1 cellular context compared by ENCODE assay signal in the genomic region with DNA sequence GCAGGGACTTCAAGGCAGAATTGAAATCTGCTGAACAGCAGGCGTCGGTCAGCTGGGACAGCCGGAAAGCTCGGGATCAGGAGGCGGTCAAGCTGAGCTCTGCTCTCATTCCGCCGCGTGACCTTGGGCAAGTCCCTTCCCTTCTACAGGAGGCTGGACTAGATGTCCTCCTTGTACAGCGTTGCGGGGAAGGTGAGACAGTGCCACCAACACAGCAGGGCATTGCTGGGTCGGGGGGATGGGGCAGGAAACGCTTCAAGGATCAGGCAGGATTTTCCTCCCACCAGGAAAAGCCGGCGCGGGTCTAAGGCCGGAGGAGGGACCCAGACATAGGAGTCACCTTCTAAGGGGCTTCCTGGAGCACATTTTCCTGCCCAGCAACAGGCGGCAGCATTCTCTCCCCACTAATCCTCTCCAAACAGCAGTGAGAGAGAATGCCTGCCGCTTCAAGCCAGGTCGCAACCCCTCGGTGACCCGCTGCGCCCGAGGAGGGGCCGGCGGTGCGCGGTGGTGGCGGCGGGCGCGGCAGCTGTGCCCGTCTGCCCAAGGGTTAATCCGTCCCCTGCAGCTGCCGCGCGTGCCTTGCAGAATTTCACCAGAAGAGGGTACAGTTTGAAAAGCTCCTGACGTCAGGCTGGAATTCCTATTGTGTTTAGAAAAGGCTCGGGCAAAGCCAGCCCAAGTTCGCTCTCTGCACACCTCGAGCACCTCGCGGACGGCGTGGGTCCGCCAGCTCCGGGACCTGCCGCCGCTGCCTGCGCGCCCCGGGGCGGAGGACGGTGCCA.
TF ChIP-seq lines count a peak whose summit lies in the region.

A gene with protein sequence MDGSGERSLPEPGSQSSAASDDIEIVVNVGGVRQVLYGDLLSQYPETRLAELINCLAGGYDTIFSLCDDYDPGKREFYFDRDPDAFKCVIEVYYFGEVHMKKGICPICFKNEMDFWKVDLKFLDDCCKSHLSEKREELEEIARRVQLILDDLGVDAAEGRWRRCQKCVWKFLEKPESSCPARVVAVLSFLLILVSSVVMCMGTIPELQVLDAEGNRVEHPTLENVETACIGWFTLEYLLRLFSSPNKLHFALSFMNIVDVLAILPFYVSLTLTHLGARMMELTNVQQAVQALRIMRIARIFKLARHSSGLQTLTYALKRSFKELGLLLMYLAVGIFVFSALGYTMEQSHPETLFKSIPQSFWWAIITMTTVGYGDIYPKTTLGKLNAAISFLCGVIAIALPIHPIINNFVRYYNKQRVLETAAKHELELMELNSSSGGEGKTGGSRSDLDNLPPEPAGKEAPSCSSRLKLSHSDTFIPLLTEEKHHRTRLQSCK (plus strand): TSS at position 644 of the 785 bp plus-strand sequence. CDS start 493 bp downstream, outside the sequence.

TF ChIP-seq in SK-N-SH, 30 proteins besides CTCF, POLR2A, EP300 and RAD21 (continued from another document):
- TF ChIP-seq, protein P1, sequence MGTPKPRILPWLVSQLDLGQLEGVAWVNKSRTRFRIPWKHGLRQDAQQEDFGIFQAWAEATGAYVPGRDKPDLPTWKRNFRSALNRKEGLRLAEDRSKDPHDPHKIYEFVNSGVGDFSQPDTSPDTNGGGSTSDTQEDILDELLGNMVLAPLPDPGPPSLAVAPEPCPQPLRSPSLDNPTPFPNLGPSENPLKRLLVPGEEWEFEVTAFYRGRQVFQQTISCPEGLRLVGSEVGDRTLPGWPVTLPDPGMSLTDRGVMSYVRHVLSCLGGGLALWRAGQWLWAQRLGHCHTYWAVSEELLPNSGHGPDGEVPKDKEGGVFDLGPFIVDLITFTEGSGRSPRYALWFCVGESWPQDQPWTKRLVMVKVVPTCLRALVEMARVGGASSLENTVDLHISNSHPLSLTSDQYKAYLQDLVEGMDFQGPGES (IDR thresholded peaks at IDR 0.05; ENCODE audit: low read depth, low read length), result no peak
- TF ChIP-seq TCF12 (IDR thresholded peaks at IDR 0.05) (no peak), RFX5 (IDR thresholded peaks at IDR 0.05; ENCODE audit: low read length) (no peak), CHD2 (IDR thresholded peaks at IDR 0.05; ENCODE audit: low read length, partially characterized antibody) (no peak)
